In genomic region chr18:49788327-49788908, GRCh38 we compare ENCODE assay signal across 10 cellular contexts. TPM values are rescaled to one million over a fixed set of nuclear protein-coding genes. Genes with fewer than 3 reads are reported as not detected.
DNase-seq lines count a peak whose midpoint lies in the region; ATAC-seq and TF ChIP-seq lines count a peak whose summit lies in the region.
"Had no signal": no experiment of that assay in that cellular context is flagged by ENCODE, and none has a peak within 500 bp of the region (broad histone marks: within the 10 kb centered on the region; RNA-seq: fewer than 3 reads in every experiment).

No MANE protein-coding gene starts in this region.

- no peak for TF ChIP-seq CTCF in BE2C (IDR thresholded peaks at IDR 0.05; ENCODE audit: low read depth, low read length)

- H3K4me3 Mint-ChIP-seq in natural killer cell treated with Interleukin-12 subunit alpha and Interleukin-12 subunit beta and Interleukin-15 and Interleukin-18, amount 100 ng/mL, for 72 hours, result peak overlapping the region; percentile 76

- peaks cover 97% of the 10 kb centered on the region for H3K36me3 ChIP-seq in adipocyte (ENCODE audit: control insufficient read depth, insufficient read depth, low read length, severe bottlenecking)
- no peaks in the 10 kb centered on the region; the same call in 1 of the 2 replicates for H3K36me3 ChIP-seq in BE2C

- H3K9me3 ChIP-seq in adipocyte (ENCODE audit: control insufficient read depth, low read length), result no peaks in the 10 kb centered on the region
- no peaks in the 10 kb centered on the region for H3K9me3 ChIP-seq in BE2C

- DNase-seq in adipocyte (ENCODE audit: low read depth) (no peak), BE2C (no peak), AML-193 (lab: John Stamatoyannopoulos, UW) (no peak), ecto neural progenitor cell (ENCODE audit: low spot score) (no peak)
- no peak for DNase-seq in natural killer cell treated with Interleukin-12 subunit alpha and Interleukin-12 subunit beta and Interleukin-15 and Interleukin-18, amount 100 ng/mL, for 72 hours (ENCODE audit: low spot score)
- DNase-seq in activated effector memory CD4-positive, alpha-beta T cell treated with anti-CD3 and anti-CD28 coated beads, Interleukin-2, amount 50 U/mL, for 16 hours, result no peak
- DNase-seq: NCI-H2107 had no signal

- peak overlapping the region; percentile 68 to 92 for H3K27ac Mint-ChIP-seq in natural killer cell treated with Interleukin-12 subunit alpha and Interleukin-12 subunit beta and Interleukin-15 and Interleukin-18, amount 100 ng/mL, for 72 hours

- H3K36me3 Mint-ChIP-seq in natural killer cell treated with Interleukin-12 subunit alpha and Interleukin-12 subunit beta and Interleukin-15 and Interleukin-18, amount 100 ng/mL, for 72 hours, result peaks cover 45% of the 10 kb centered on the region

- ATAC-seq in GM18519 (IDR thresholded peaks at IDR 0.05; ENCODE audit: low FRiP score, unreplicated experiment), result peak; percentile 60
- peak; percentile 53 for ATAC-seq in HG02973 (IDR thresholded peaks at IDR 0.05; ENCODE audit: unreplicated experiment)
- ATAC-seq in natural killer cell treated with Interleukin-12 subunit alpha and Interleukin-12 subunit beta and Interleukin-15 and Interleukin-18, amount 100 ng/mL, for 72 hours, result peak; percentile 75 to 84

- peak overlapping the region; percentile 43 for H3K9ac ChIP-seq in adipocyte (ENCODE audit: low read length)

- H3K27me3 Mint-ChIP-seq in natural killer cell treated with Interleukin-12 subunit alpha and Interleukin-12 subunit beta and Interleukin-15 and Interleukin-18, amount 100 ng/mL, for 72 hours, result no peaks in the 10 kb centered on the region

- H3K4me1 Mint-ChIP-seq in natural killer cell treated with Interleukin-12 subunit alpha and Interleukin-12 subunit beta and Interleukin-15 and Interleukin-18, amount 100 ng/mL, for 72 hours (ENCODE audit: low read depth in 2 of 2), result peaks cover 40 to 49% of the 10 kb centered on the region in 2 donors

- H3K27me3 ChIP-seq in adipocyte (replicated peaks; ENCODE audit: control insufficient read depth, insufficient read depth, low read length) (no peaks in the 10 kb centered on the region), BE2C (no peaks in the 10 kb centered on the region)

- H3K9me3 Mint-ChIP-seq in natural killer cell treated with Interleukin-12 subunit alpha and Interleukin-12 subunit beta and Interleukin-15 and Interleukin-18, amount 100 ng/mL, for 72 hours, result no peaks in the 10 kb centered on the region

- H3K4me1 ChIP-seq in adipocyte (ENCODE audit: control insufficient read depth, insufficient read depth, low read length) (peaks cover 17% of the 10 kb centered on the region), BE2C (no peaks in the 10 kb centered on the region)

- H3K4me3 ChIP-seq in adipocyte (ENCODE audit: low read length), result peak overlapping the region; percentile 57
- H3K4me3 ChIP-seq in BE2C (ENCODE audit: low read depth, low read length), result no peak overlapping the region
- H3K4me3 ChIP-seq: lung had no signal

RNA-seq across cellular contexts. Expression of gene ACAA2, which starts 24.9 kb away (rescaled TPM):
- 100 to 1,000 TPM in 1 of 2 donors, 10 to 100 TPM in 1; 63.7 to 125 TPM for total RNA-seq in natural killer cell treated with Interleukin-12 subunit alpha and Interleukin-12 subunit beta and Interleukin-15 and Interleukin-18, amount 100 ng/mL, for 72 hours
- 23.2 TPM for polyA plus RNA-seq in BE2C (2012; ENCODE audit: insufficient read depth, insufficient read length, low read depth)
